ENCODE assay signal across 8 cellular contexts in the genomic region with DNA sequence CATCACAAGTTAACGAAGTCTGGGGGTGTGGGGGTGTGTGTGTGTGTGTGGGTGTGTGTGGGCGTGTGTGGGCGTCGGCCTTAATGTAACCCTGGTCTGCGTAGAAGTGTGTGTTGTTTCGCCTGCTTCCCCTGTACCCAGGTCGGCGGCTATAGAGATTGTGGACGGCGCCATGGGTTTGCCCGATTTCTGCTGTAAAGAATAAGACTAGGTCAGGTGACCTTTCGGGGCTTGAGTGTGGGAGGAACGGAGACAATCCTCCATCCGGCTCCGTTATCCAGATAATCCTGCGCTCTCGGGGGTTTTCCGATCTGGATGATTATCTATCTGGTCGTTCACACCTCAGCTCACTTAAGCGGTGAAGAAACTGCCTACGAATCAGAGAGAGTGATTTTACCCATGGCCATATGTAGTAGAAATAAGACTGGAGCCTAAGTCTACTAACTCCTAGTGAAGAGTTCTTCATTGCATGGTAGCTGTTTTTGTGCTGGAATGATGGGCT. TPM values are rescaled to one million over a fixed set of nuclear protein-coding genes. Genes with fewer than 3 reads are reported as not detected.
DNase-seq lines count a peak whose midpoint lies in the region; ATAC-seq lines count a peak whose summit lies in the region.

No MANE protein-coding gene starts in this region.

- H3K9me2 ChIP-seq in Karpas-422 (replicated peaks; ENCODE audit: insufficient read depth, low read length): no peaks in the 10 kb centered on the region

- H3K4me1 ChIP-seq in Karpas-422 (ENCODE audit: low read length): peaks cover 56% of the 10 kb centered on the region

- H3K4me3 ChIP-seq in Karpas-422 (ENCODE audit: low read length): peak overlapping the region; percentile 95

- H3K79me2 ChIP-seq in Karpas-422 (ENCODE audit: low read length): peaks cover 96% of the 10 kb centered on the region

- no peaks in the 10 kb centered on the region for H3K36me3 ChIP-seq in Karpas-422 (ENCODE audit: insufficient read depth, low read length)

- H3K9ac ChIP-seq in Karpas-422 (ENCODE audit: low read length): peak overlapping the region; percentile 89

- no peaks in the 10 kb centered on the region for H3K27me3 ChIP-seq in Karpas-422 (ENCODE audit: low read length)

- DNase-seq in DMS53 (lab: John Stamatoyannopoulos, UW) (peak; percentile 60), Karpas-422 (peak; percentile 77), midbrain (lab: John Stamatoyannopoulos, UW) (peak; percentile 69), NCI-H128 (lab: John Stamatoyannopoulos, UW; ENCODE audit: unreplicated experiment) (no peak)
- peak; percentile 24 to 29 for DNase-seq in activated CD4-positive, alpha-beta T cell treated with anti-CD3 and anti-CD28 coated beads for 24 hours (ENCODE audit: low read depth in 2 of 2)
- peak; percentile 29 for DNase-seq in effector CD8-positive, alpha-beta T cell (lab: John Stamatoyannopoulos, UW)
- DNase-seq in stimulated activated CD8-positive, alpha-beta memory T cell treated with anti-CD3 and anti-CD28 coated beads, Interleukin-4, amount 100 ng/mL, for 4 hours (ENCODE audit: low read depth in 2 of 2, low spot score in 1 of 2): peak; percentile 29 to 31

- no peaks in the 10 kb centered on the region for H3K9me3 ChIP-seq in Karpas-422 (ENCODE audit: low read length)

- H3K27ac ChIP-seq in Karpas-422 (ENCODE audit: low read length): peak overlapping the region; percentile 81

- peak overlapping the region; percentile 95 for H3K4me2 ChIP-seq in Karpas-422 (ENCODE audit: low read depth, low read length, poor library complexity, severe bottlenecking)

- peak overlapping the region; percentile 82 for H2AFZ ChIP-seq in Karpas-422 (ENCODE audit: low read length)

- H4K20me1 ChIP-seq in Karpas-422 (ENCODE audit: insufficient read depth, low read depth, low read length): no peaks in the 10 kb centered on the region; the same call in 1 of the 2 replicates

- peak; percentile 10 for ATAC-seq in GM21515 (IDR thresholded peaks at IDR 0.05; ENCODE audit: unreplicated experiment)

RNA-seq across cellular contexts. Expression of gene HADHB, which starts 0.5 kb away (rescaled TPM):
- 40.7 and 48.8 TPM in 2 replicates for total RNA-seq in Karpas-422 (2014; rRNA removed; shearing (Covaris generic); ENCODE audit: low replicate concordance)

RNA-seq across cellular contexts. Expression of gene HADHA, which starts 0.8 kb away (rescaled TPM):
- total RNA-seq in Karpas-422 (2014; rRNA removed; shearing (Covaris generic); ENCODE audit: low replicate concordance): 99.9 and 113 TPM in 2 replicates
